In genomic region chr1:9037476-9038337, GRCh38 we compare ENCODE assay signal across 1 cellular context.
TF ChIP-seq lines count a peak whose summit lies in the region.

No MANE protein-coding gene starts in this region.

TF ChIP-seq in GM12878, 131 proteins besides CTCF, POLR2A, EP300 and RAD21 (continues in another document):
- TF ChIP-seq HDGF (IDR thresholded peaks at IDR 0.05), result no peak
- TF ChIP-seq NR2C1 (IDR thresholded peaks at IDR 0.05), result no peak
- no peak for TF ChIP-seq ZSCAN29 (IDR thresholded peaks at IDR 0.05)
- TF ChIP-seq MYB (IDR thresholded peaks at IDR 0.05; ENCODE audit: borderline replicate concordance, low read depth, low read length), result no peak
- no peak; the same call in 1 of the 2 replicates for TF ChIP-seq CREM (IDR thresholded peaks at IDR 0.05; ENCODE audit: low read depth)
- TF ChIP-seq, protein P1, sequence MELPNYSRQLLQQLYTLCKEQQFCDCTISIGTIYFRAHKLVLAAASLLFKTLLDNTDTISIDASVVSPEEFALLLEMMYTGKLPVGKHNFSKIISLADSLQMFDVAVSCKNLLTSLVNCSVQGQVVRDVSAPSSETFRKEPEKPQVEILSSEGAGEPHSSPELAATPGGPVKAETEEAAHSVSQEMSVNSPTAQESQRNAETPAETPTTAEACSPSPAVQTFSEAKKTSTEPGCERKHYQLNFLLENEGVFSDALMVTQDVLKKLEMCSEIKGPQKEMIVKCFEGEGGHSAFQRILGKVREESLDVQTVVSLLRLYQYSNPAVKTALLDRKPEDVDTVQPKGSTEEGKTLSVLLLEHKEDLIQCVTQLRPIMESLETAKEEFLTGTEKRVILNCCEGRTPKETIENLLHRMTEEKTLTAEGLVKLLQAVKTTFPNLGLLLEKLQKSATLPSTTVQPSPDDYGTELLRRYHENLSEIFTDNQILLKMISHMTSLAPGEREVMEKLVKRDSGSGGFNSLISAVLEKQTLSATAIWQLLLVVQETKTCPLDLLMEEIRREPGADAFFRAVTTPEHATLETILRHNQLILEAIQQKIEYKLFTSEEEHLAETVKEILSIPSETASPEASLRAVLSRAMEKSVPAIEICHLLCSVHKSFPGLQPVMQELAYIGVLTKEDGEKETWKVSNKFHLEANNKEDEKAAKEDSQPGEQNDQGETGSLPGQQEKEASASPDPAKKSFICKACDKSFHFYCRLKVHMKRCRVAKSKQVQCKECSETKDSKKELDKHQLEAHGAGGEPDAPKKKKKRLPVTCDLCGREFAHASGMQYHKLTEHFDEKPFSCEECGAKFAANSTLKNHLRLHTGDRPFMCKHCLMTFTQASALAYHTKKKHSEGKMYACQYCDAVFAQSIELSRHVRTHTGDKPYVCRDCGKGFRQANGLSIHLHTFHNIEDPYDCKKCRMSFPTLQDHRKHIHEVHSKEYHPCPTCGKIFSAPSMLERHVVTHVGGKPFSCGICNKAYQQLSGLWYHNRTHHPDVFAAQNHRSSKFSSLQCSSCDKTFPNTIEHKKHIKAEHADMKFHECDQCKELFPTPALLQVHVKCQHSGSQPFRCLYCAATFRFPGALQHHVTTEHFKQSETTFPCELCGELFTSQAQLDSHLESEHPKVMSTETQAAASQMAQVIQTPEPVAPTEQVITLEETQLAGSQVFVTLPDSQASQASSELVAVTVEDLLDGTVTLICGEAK (IDR thresholded peaks at IDR 0.05; ENCODE audit: borderline replicate concordance), result no peak
- TF ChIP-seq, protein P2, sequence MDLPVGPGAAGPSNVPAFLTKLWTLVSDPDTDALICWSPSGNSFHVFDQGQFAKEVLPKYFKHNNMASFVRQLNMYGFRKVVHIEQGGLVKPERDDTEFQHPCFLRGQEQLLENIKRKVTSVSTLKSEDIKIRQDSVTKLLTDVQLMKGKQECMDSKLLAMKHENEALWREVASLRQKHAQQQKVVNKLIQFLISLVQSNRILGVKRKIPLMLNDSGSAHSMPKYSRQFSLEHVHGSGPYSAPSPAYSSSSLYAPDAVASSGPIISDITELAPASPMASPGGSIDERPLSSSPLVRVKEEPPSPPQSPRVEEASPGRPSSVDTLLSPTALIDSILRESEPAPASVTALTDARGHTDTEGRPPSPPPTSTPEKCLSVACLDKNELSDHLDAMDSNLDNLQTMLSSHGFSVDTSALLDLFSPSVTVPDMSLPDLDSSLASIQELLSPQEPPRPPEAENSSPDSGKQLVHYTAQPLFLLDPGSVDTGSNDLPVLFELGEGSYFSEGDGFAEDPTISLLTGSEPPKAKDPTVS (IDR thresholded peaks at IDR 0.05; ENCODE audit: low read depth, low read length), result no peak
- no peak for TF ChIP-seq MLLT1 (IDR thresholded peaks at IDR 0.05)
- TF ChIP-seq MYC (IDR thresholded peaks at IDR 0.05; ENCODE audit: insufficient read depth, insufficient read length, insufficient replicate concordance, low read length, severe bottlenecking), result no peak
- no peak for TF ChIP-seq CREB1 (IDR thresholded peaks at IDR 0.05; ENCODE audit: low read depth)
- no peak for TF ChIP-seq FOS (IDR thresholded peaks at IDR 0.05; ENCODE audit: borderline replicate concordance, extremely low read depth, insufficient read length)
- no peak for TF ChIP-seq USF2 (IDR thresholded peaks at IDR 0.05; ENCODE audit: borderline replicate concordance, low read depth, low read length)
- no peak for TF ChIP-seq HDAC6 (IDR thresholded peaks at IDR 0.05; ENCODE audit: unreplicated experiment)
- TF ChIP-seq TBL1XR1 (IDR thresholded peaks at IDR 0.05; ENCODE audit: low read depth, low read length), result no peak
- TF ChIP-seq ETV6 (conservative IDR thresholded peaks at IDR 0.05 in 1 of 2, IDR thresholded peaks at IDR 0.05 in 1 of 2; ENCODE audit: borderline replicate concordance in 1 of 2, low read depth in 1 of 2), result no peak; a peak in 1 of 4 replicates
- no peak for TF ChIP-seq ZBTB33 (IDR thresholded peaks at IDR 0.05)
- no peak for TF ChIP-seq KAT2A (conservative IDR thresholded peaks at IDR 0.05; ENCODE audit: control insufficient read depth, low read depth, low read length)
- TF ChIP-seq NRF1 (conservative IDR thresholded peaks at IDR 0.05; ENCODE audit: low read depth, low read length), result no peak
- TF ChIP-seq MEF2B (IDR thresholded peaks at IDR 0.05; ENCODE audit: partially characterized antibody, poor library complexity, severe bottlenecking), result peak; percentile 21
- TF ChIP-seq, protein P3, sequence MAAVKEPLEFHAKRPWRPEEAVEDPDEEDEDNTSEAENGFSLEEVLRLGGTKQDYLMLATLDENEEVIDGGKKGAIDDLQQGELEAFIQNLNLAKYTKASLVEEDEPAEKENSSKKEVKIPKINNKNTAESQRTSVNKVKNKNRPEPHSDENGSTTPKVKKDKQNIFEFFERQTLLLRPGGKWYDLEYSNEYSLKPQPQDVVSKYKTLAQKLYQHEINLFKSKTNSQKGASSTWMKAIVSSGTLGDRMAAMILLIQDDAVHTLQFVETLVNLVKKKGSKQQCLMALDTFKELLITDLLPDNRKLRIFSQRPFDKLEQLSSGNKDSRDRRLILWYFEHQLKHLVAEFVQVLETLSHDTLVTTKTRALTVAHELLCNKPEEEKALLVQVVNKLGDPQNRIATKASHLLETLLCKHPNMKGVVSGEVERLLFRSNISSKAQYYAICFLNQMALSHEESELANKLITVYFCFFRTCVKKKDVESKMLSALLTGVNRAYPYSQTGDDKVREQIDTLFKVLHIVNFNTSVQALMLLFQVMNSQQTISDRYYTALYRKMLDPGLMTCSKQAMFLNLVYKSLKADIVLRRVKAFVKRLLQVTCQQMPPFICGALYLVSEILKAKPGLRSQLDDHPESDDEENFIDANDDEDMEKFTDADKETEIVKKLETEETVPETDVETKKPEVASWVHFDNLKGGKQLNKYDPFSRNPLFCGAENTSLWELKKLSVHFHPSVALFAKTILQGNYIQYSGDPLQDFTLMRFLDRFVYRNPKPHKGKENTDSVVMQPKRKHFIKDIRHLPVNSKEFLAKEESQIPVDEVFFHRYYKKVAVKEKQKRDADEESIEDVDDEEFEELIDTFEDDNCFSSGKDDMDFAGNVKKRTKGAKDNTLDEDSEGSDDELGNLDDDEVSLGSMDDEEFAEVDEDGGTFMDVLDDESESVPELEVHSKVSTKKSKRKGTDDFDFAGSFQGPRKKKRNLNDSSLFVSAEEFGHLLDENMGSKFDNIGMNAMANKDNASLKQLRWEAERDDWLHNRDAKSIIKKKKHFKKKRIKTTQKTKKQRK (IDR thresholded peaks at IDR 0.05; ENCODE audit: low read depth, low read length), result no peak
- peak; percentile 45; the same call in 1 of the 2 replicates for TF ChIP-seq NFIC (IDR thresholded peaks at IDR 0.05; ENCODE audit: low read depth, low read length)
- no peak for TF ChIP-seq STAT3 (IDR thresholded peaks at IDR 0.05; ENCODE audit: low read depth, low read length)
- TF ChIP-seq ZBED1 (IDR thresholded peaks at IDR 0.05; ENCODE audit: borderline replicate concordance), result no peak
- TF ChIP-seq RCOR1 (conservative IDR thresholded peaks at IDR 0.05; ENCODE audit: low read depth, low read length), result no peak
- no peak for TF ChIP-seq NBN (IDR thresholded peaks at IDR 0.05)
- TF ChIP-seq ZNF622 (IDR thresholded peaks at IDR 0.05), result no peak
- TF ChIP-seq BHLHE40 (IDR thresholded peaks at IDR 0.05; ENCODE audit: borderline replicate concordance in 1 of 2, low read depth in 2 of 2, low read length in 1 of 2), result peak in 1 of 2 experiments; percentile 37; a peak in 1 of 4 replicates
- no peak for TF ChIP-seq TAF1 (IDR thresholded peaks at IDR 0.05; ENCODE audit: borderline replicate concordance, low read depth, low read length)
- TF ChIP-seq, protein P4, sequence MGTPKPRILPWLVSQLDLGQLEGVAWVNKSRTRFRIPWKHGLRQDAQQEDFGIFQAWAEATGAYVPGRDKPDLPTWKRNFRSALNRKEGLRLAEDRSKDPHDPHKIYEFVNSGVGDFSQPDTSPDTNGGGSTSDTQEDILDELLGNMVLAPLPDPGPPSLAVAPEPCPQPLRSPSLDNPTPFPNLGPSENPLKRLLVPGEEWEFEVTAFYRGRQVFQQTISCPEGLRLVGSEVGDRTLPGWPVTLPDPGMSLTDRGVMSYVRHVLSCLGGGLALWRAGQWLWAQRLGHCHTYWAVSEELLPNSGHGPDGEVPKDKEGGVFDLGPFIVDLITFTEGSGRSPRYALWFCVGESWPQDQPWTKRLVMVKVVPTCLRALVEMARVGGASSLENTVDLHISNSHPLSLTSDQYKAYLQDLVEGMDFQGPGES (IDR thresholded peaks at IDR 0.05), result no peak
- no peak for TF ChIP-seq SREBF2 (IDR thresholded peaks at IDR 0.05; ENCODE audit: low read length)
- no peak for TF ChIP-seq LARP7 (IDR thresholded peaks at IDR 0.05)
- no peak for TF ChIP-seq EGR1 (IDR thresholded peaks at IDR 0.05; ENCODE audit: borderline replicate concordance in 1 of 2, low read depth in 2 of 2, low read length in 2 of 2)
- peak; percentile 93 to 94 for TF ChIP-seq IKZF2 (IDR thresholded peaks at IDR 0.05)
- TF ChIP-seq, protein P5, sequence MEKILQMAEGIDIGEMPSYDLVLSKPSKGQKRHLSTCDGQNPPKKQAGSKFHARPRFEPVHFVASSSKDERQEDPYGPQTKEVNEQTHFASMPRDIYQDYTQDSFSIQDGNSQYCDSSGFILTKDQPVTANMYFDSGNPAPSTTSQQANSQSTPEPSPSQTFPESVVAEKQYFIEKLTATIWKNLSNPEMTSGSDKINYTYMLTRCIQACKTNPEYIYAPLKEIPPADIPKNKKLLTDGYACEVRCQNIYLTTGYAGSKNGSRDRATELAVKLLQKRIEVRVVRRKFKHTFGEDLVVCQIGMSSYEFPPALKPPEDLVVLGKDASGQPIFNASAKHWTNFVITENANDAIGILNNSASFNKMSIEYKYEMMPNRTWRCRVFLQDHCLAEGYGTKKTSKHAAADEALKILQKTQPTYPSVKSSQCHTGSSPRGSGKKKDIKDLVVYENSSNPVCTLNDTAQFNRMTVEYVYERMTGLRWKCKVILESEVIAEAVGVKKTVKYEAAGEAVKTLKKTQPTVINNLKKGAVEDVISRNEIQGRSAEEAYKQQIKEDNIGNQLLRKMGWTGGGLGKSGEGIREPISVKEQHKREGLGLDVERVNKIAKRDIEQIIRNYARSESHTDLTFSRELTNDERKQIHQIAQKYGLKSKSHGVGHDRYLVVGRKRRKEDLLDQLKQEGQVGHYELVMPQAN (conservative IDR thresholded peaks at IDR 0.05), result no peak
- TF ChIP-seq, protein P6, sequence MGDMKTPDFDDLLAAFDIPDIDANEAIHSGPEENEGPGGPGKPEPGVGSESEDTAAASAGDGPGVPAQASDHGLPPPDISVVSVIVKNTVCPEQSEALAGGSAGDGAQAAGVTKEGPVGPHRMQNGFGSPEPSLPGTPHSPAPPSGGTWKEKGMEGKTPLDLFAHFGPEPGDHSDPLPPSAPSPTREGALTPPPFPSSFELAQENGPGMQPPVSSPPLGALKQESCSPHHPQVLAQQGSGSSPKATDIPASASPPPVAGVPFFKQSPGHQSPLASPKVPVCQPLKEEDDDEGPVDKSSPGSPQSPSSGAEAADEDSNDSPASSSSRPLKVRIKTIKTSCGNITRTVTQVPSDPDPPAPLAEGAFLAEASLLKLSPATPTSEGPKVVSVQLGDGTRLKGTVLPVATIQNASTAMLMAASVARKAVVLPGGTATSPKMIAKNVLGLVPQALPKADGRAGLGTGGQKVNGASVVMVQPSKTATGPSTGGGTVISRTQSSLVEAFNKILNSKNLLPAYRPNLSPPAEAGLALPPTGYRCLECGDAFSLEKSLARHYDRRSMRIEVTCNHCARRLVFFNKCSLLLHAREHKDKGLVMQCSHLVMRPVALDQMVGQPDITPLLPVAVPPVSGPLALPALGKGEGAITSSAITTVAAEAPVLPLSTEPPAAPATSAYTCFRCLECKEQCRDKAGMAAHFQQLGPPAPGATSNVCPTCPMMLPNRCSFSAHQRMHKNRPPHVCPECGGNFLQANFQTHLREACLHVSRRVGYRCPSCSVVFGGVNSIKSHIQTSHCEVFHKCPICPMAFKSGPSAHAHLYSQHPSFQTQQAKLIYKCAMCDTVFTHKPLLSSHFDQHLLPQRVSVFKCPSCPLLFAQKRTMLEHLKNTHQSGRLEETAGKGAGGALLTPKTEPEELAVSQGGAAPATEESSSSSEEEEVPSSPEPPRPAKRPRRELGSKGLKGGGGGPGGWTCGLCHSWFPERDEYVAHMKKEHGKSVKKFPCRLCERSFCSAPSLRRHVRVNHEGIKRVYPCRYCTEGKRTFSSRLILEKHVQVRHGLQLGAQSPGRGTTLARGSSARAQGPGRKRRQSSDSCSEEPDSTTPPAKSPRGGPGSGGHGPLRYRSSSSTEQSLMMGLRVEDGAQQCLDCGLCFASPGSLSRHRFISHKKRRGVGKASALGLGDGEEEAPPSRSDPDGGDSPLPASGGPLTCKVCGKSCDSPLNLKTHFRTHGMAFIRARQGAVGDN (IDR thresholded peaks at IDR 0.05), result 0 out of 2 replicates have a peak, but pooled peaks have one; percentile 27
- TF ChIP-seq RUNX3 (IDR thresholded peaks at IDR 0.05; ENCODE audit: low read length), result peak; percentile 54
